In the genomic region with DNA sequence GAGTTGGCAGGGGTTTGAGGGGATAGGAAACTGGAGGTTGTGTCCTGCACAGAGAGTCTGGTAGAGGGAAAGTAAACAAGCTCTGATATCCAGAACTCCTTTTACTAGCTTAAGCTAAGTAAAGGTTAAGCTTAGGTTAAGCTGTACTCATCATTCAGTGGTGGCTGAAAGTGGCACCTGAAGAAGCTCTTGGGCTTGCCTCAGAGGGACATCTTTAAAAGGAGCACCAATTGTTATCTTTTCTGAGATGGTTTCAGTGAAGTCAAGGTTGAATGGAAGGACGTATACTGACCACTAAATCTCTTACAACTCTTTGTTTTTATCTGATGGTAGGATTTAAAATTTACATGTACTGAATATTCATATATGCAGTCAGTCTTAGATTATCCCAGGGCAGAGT, we compare ENCODE assay signal across 14 cellular contexts. TPM values are rescaled to one million over a fixed set of nuclear protein-coding genes. Genes with fewer than 3 reads are reported as not detected.
DNase-seq lines count a peak whose midpoint lies in the region; ATAC-seq, FAIRE-seq and TF ChIP-seq lines count a peak whose summit lies in the region.
"Had no signal": no experiment of that assay in that cellular context is flagged by ENCODE, and none has a peak within 500 bp of the region (broad histone marks: within the 10 kb centered on the region; RNA-seq: fewer than 3 reads in every experiment).

No MANE protein-coding gene starts in this region.

- peak overlapping the region; percentile 22 for H3K27ac Mint-ChIP-seq in activated naive CD4-positive, alpha-beta T cell treated with anti-CD3 and anti-CD28 coated beads for 36 hours
- H3K27ac Mint-ChIP-seq in activated T-helper 17 cell treated with anti-CD3 and anti-CD28 coated beads, Interleukin-2, amount 50 U/mL, for 72 hours, result no peak overlapping the region
- no peak overlapping the region for H3K27ac Mint-ChIP-seq in endothelial cell (ENCODE audit: unreplicated experiment)

- no peaks in the 10 kb centered on the region for H3K79me2 ChIP-seq in Loucy (ENCODE audit: insufficient read depth, low read length)

- H2AFZ ChIP-seq in Loucy (ENCODE audit: low read length), result peak overlapping the region; percentile 58; the same call in 1 of the 2 replicates
- H2AFZ ChIP-seq: PC-9 had no signal

- no peaks in the 10 kb centered on the region for H3K27me3 ChIP-seq in Loucy (ENCODE audit: insufficient read depth, low read length, poor library complexity, severe bottlenecking)

- no peak overlapping the region for H3K4me2 ChIP-seq in Loucy (ENCODE audit: low read depth, low read length, poor library complexity, severe bottlenecking)
- H3K4me2 ChIP-seq: PC-9 had no signal

- H4K20me1 ChIP-seq in Loucy (ENCODE audit: insufficient read depth, low read length, poor library complexity, severe bottlenecking), result no peaks in the 10 kb centered on the region

- ATAC-seq in activated T-helper 17 cell treated with anti-CD3 and anti-CD28 coated beads, Interleukin-2, amount 50 U/mL, for 72 hours (replicated peaks), result peak; percentile 13

- no peaks in the 10 kb centered on the region for H3K9me2 ChIP-seq in Loucy (replicated peaks; ENCODE audit: low read depth, low read length)

- H3K4me3 ChIP-seq in Loucy (ENCODE audit: low read length, poor library complexity, severe bottlenecking) (no peak overlapping the region), kidney (ENCODE audit: low read length in 2 of 2) (no peak overlapping the region)
- H3K4me3 ChIP-seq: PC-9 had no signal

- H3K9ac ChIP-seq in Loucy (ENCODE audit: low read depth, low read length, poor library complexity, severe bottlenecking) (no peak overlapping the region), kidney (ENCODE audit: low read length in 2 of 2) (no peak overlapping the region)

- H3K4me1 ChIP-seq in Loucy (ENCODE audit: insufficient read depth, low read length, poor library complexity, severe bottlenecking), result peaks cover 4% of the 10 kb centered on the region
- H3K4me1 ChIP-seq in kidney (ENCODE audit: control insufficient read depth in 1 of 2, insufficient read depth in 1 of 2, low read depth in 1 of 2, low read length in 2 of 2), result no peaks in the 10 kb centered on the region

- H3K4me1 Mint-ChIP-seq in activated naive CD4-positive, alpha-beta T cell treated with anti-CD3 and anti-CD28 coated beads for 36 hours (ENCODE audit: low read depth), result peaks cover 82% of the 10 kb centered on the region
- H3K4me1 Mint-ChIP-seq in activated T-helper 17 cell treated with anti-CD3 and anti-CD28 coated beads, Interleukin-2, amount 50 U/mL, for 72 hours, result peaks cover 64% of the 10 kb centered on the region
- H3K4me1 Mint-ChIP-seq in endothelial cell (ENCODE audit: unreplicated experiment), result peaks cover 2% of the 10 kb centered on the region

- H3K36me3 ChIP-seq in Loucy (ENCODE audit: insufficient read depth, low read length) (no peaks in the 10 kb centered on the region), kidney (ENCODE audit: control insufficient read depth in 1 of 2, insufficient read depth in 2 of 2, low read length in 2 of 2) (no peaks in the 10 kb centered on the region)

- intact Hi-C loops in activated naive CD4-positive, alpha-beta T cell treated with anti-CD3 and anti-CD28 coated beads for 36 hours (cut with micrococcal nuclease), result loop anchor here (1.0 kb wide), 1 partner anchor 16 kb away; no protein-coding TSS in a partner anchor
- intact Hi-C loops in kidney (cut with DNase I), result loop anchor here (10.0 kb wide), 1 partner anchor 355 kb away; no protein-coding TSS in a partner anchor

- H3K4me3 Mint-ChIP-seq in activated naive CD4-positive, alpha-beta T cell treated with anti-CD3 and anti-CD28 coated beads for 36 hours, result no peak overlapping the region
- peak overlapping the region; percentile 77 for H3K4me3 Mint-ChIP-seq in activated T-helper 17 cell treated with anti-CD3 and anti-CD28 coated beads, Interleukin-2, amount 50 U/mL, for 72 hours
- H3K4me3 Mint-ChIP-seq in endothelial cell (ENCODE audit: unreplicated experiment), result no peak overlapping the region

- no peaks in the 10 kb centered on the region for H3F3A ChIP-seq in Loucy (ENCODE audit: low read depth)

- TF ChIP-seq CTCF in Loucy (conservative IDR thresholded peaks at IDR 0.05; ENCODE audit: low read length) (no peak), kidney (IDR thresholded peaks at IDR 0.05; ENCODE audit: borderline replicate concordance, extremely low read depth, insufficient read depth) (no peak), endothelial cell (IDR thresholded peaks at IDR 0.05; ENCODE audit: unreplicated experiment) (no peak)

- no peak for FAIRE-seq in kidney (lab: Jason Lieb, UNC)
- FAIRE-seq: H1 had no signal

- H3K27me3 Mint-ChIP-seq in activated naive CD4-positive, alpha-beta T cell treated with anti-CD3 and anti-CD28 coated beads for 36 hours (ENCODE audit: low read depth), result no peaks in the 10 kb centered on the region
- no peaks in the 10 kb centered on the region for H3K27me3 Mint-ChIP-seq in activated T-helper 17 cell treated with anti-CD3 and anti-CD28 coated beads, Interleukin-2, amount 50 U/mL, for 72 hours
- no peaks in the 10 kb centered on the region for H3K27me3 Mint-ChIP-seq in endothelial cell (ENCODE audit: unreplicated experiment)

- no peaks in the 10 kb centered on the region for H3K36me3 Mint-ChIP-seq in activated naive CD4-positive, alpha-beta T cell treated with anti-CD3 and anti-CD28 coated beads for 36 hours (ENCODE audit: low read depth)
- H3K36me3 Mint-ChIP-seq in activated T-helper 17 cell treated with anti-CD3 and anti-CD28 coated beads, Interleukin-2, amount 50 U/mL, for 72 hours (ENCODE audit: low read depth), result no peaks in the 10 kb centered on the region
- no peaks in the 10 kb centered on the region for H3K36me3 Mint-ChIP-seq in endothelial cell (ENCODE audit: low read depth, unreplicated experiment)

- H3K9me3 Mint-ChIP-seq in activated naive CD4-positive, alpha-beta T cell treated with anti-CD3 and anti-CD28 coated beads for 36 hours, result no peaks in the 10 kb centered on the region
- H3K9me3 Mint-ChIP-seq in activated T-helper 17 cell treated with anti-CD3 and anti-CD28 coated beads, Interleukin-2, amount 50 U/mL, for 72 hours, result no peaks in the 10 kb centered on the region
- H3K9me3 Mint-ChIP-seq in endothelial cell (ENCODE audit: unreplicated experiment), result no peaks in the 10 kb centered on the region

- DNase-seq in activated naive CD4-positive, alpha-beta T cell treated with anti-CD3 and anti-CD28 coated beads for 36 hours, result no peak
- no peak for DNase-seq in activated naive CD4-positive, alpha-beta T cell treated with Interleukin-2 at 50 U/mL for 16 hours
- DNase-seq in kidney (no peak), endothelial cell (ENCODE audit: low spot score) (no peak)
- DNase-seq in NK-92 treated with Interleukin-12 subunit alpha and Interleukin-12 subunit beta, amount 100 ng/mL, for 24 hours (lab: John Stamatoyannopoulos, UW), result no peak
- DNase-seq: DMS 273 treated with DMSO at 0.1 percent for 48 hours, KG1, NCI-H1092, NCI-H2227 treated with DMSO at 0.1 percent for 48 hours, NCI-H524 treated with DMSO at 0.1 percent for 48 hours, PC-9 had no signal

- H3K9me3 ChIP-seq in Loucy (ENCODE audit: insufficient read depth, low read depth, low read length), result no peaks in the 10 kb centered on the region
- no peaks in the 10 kb centered on the region for H3K9me3 ChIP-seq in kidney (ENCODE audit: control insufficient read depth in 1 of 2, low read length in 2 of 2)

- CTCF ChIA-PET in activated naive CD4-positive, alpha-beta T cell treated with anti-CD3 and anti-CD28 coated beads for 36 hours (lab: Charles Lee), result interaction anchor here (0.7 to 10.2 kb wide), 9 partner anchors 8 to 144 kb away, joined by 3 to 91 read pairs (median 4); no protein-coding TSS in a partner anchor

- H3K27ac ChIP-seq in kidney (ENCODE audit: low read depth in 2 of 2, low read length in 2 of 2), result no peak overlapping the region
- H3K27ac ChIP-seq: PC-9 had no signal

RNA-seq across cellular contexts. Expression of a gene that starts 43.2 kb away (rescaled TPM):
- 100 to 1,000 TPM; 129 to 131 TPM for total RNA-seq in activated naive CD4-positive, alpha-beta T cell treated with anti-CD3 and anti-CD28 coated beads for 36 hours
- total RNA-seq in activated T-helper 17 cell treated with anti-CD3 and anti-CD28 coated beads, Interleukin-2, amount 50 U/mL, for 72 hours, result 100 to 1,000 TPM; 147 to 170 TPM
- total RNA-seq in kidney, result 51.6 TPM
- 14.2 TPM for polyA plus RNA-seq in kidney (ENCODE audit: insufficient read depth, low read depth, low replicate concordance)
- 79.1 TPM for total RNA-seq in endothelial cell (ENCODE audit: unreplicated experiment)
